In the genomic region with DNA sequence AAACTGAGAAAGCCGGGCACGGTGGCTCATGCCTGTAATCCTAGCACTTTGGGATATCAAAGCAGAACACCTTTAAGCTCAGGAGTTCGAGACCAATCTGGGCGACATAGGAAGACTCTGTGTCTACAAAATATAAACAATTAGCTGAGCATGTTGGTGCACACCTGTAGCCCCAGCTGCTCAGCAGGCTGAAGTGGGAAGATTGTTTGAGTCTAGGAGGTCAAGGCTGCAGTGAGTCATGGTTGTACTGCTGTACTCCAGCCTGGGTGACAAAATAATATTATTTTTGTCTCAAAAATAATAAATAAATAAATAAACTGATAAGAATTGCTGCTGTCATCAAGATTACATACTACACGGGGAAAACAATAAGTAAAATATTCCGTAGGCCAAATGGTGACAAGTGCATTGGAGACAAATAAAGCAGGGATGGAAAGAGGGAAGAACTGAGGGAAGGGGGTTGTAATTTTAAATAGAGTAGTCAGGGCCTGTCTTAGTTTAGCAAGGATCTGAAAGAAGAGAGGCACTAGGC, we compare ENCODE assay signal across 13 cellular contexts. TPM values are rescaled to one million over a fixed set of nuclear protein-coding genes. Genes with fewer than 3 reads are reported as not detected.
DNase-seq lines count a peak whose midpoint lies in the region; ATAC-seq and TF ChIP-seq lines count a peak whose summit lies in the region.
"Had no signal": no experiment of that assay in that cellular context is flagged by ENCODE, and none has a peak within 500 bp of the region (broad histone marks: within the 10 kb centered on the region; RNA-seq: fewer than 3 reads in every experiment).

No MANE protein-coding gene starts in this region.

- peak overlapping the region; percentile 67 for H3K27ac Mint-ChIP-seq in activated naive CD8-positive, alpha-beta T cell treated with anti-CD3 and anti-CD28 coated beads, Interleukin-2, amount 10 ng/mL, durations not matched to agents 7 days and 5 days
- H3K27ac Mint-ChIP-seq in activated naive CD8-positive, alpha-beta T cell treated with anti-CD3 and anti-CD28 coated beads for 36 hours, result no peak overlapping the region
- H3K27ac Mint-ChIP-seq in nephron progenitor cell, result peak overlapping the region; percentile 86
- no peak overlapping the region for H3K27ac Mint-ChIP-seq in effector memory CD8-positive, alpha-beta T cell

- no peaks in the 10 kb centered on the region for H3K9me3 Mint-ChIP-seq in activated naive CD8-positive, alpha-beta T cell treated with anti-CD3 and anti-CD28 coated beads, Interleukin-2, amount 10 ng/mL, durations not matched to agents 7 days and 5 days
- H3K9me3 Mint-ChIP-seq in activated naive CD8-positive, alpha-beta T cell treated with anti-CD3 and anti-CD28 coated beads for 36 hours, result no peaks in the 10 kb centered on the region
- no peaks in the 10 kb centered on the region for H3K9me3 Mint-ChIP-seq in nephron progenitor cell
- no peaks in the 10 kb centered on the region for H3K9me3 Mint-ChIP-seq in effector memory CD8-positive, alpha-beta T cell

- no peak overlapping the region for H3K4me3 Mint-ChIP-seq in activated naive CD8-positive, alpha-beta T cell treated with anti-CD3 and anti-CD28 coated beads, Interleukin-2, amount 10 ng/mL, durations not matched to agents 7 days and 5 days
- no peak overlapping the region for H3K4me3 Mint-ChIP-seq in activated naive CD8-positive, alpha-beta T cell treated with anti-CD3 and anti-CD28 coated beads for 36 hours
- H3K4me3 Mint-ChIP-seq in nephron progenitor cell, result no peak overlapping the region
- H3K4me3 Mint-ChIP-seq in effector memory CD8-positive, alpha-beta T cell, result no peak overlapping the region

- no peaks in the 10 kb centered on the region for H3K27me3 ChIP-seq in RWPE2 (ENCODE audit: insufficient read depth, poor library complexity, severe bottlenecking)
- H3K27me3 ChIP-seq: BLaER1 treated with 17β-estradiol and CSF1 and Interleukin-3, amounts not matched to agents 10 nM and 100 nM had no signal

- peaks cover 43% of the 10 kb centered on the region for H3K4me1 Mint-ChIP-seq in activated naive CD8-positive, alpha-beta T cell treated with anti-CD3 and anti-CD28 coated beads, Interleukin-2, amount 10 ng/mL, durations not matched to agents 7 days and 5 days
- H3K4me1 Mint-ChIP-seq in activated naive CD8-positive, alpha-beta T cell treated with anti-CD3 and anti-CD28 coated beads for 36 hours, result peaks cover 15% of the 10 kb centered on the region
- H3K4me1 Mint-ChIP-seq in nephron progenitor cell, result peaks cover 30% of the 10 kb centered on the region
- peaks cover 0 to 6% of the 10 kb centered on the region in 2 donors for H3K4me1 Mint-ChIP-seq in effector memory CD8-positive, alpha-beta T cell (ENCODE audit: low read depth in 2 of 2)

- no peaks in the 10 kb centered on the region for H3K27me3 Mint-ChIP-seq in activated naive CD8-positive, alpha-beta T cell treated with anti-CD3 and anti-CD28 coated beads, Interleukin-2, amount 10 ng/mL, durations not matched to agents 7 days and 5 days
- H3K27me3 Mint-ChIP-seq in activated naive CD8-positive, alpha-beta T cell treated with anti-CD3 and anti-CD28 coated beads for 36 hours, result no peaks in the 10 kb centered on the region
- no peaks in the 10 kb centered on the region for H3K27me3 Mint-ChIP-seq in nephron progenitor cell (ENCODE audit: low read depth, poor library complexity)
- no peaks in the 10 kb centered on the region for H3K27me3 Mint-ChIP-seq in effector memory CD8-positive, alpha-beta T cell

- no peaks in the 10 kb centered on the region for H3K9me3 ChIP-seq in RWPE2 (ENCODE audit: severe bottlenecking)
- H3K9me3 ChIP-seq: BLaER1 treated with 17β-estradiol and CSF1 and Interleukin-3, amounts not matched to agents 10 nM and 100 nM had no signal

- peaks cover 36% of the 10 kb centered on the region for H3K4me1 ChIP-seq in RWPE2 (ENCODE audit: insufficient read depth, poor library complexity, severe bottlenecking)

- no peak for DNase-seq in activated naive CD8-positive, alpha-beta T cell treated with anti-CD3 and anti-CD28 coated beads, Interleukin-2, amount 10 ng/mL, durations not matched to agents 7 days and 5 days
- no peak for DNase-seq in activated naive CD8-positive, alpha-beta T cell treated with anti-CD3 and anti-CD28 coated beads for 36 hours
- peak; percentile 31 for DNase-seq in NCI-H2171 (lab: John Stamatoyannopoulos, UW)
- DNase-seq in RWPE2 (ENCODE audit: low spot score), result no peak
- no peak for DNase-seq in nephron progenitor cell
- no peak for DNase-seq in D341Med (ENCODE audit: low spot score)
- DNase-seq in effector memory CD8-positive, alpha-beta T cell, result no peak
- DNase-seq: EL, NCI-H1105 treated with DMSO at 0.1 percent for 48 hours, NCI-H187, NCI-H748 treated with DMSO at 0.1 percent for 48 hours had no signal

- ATAC-seq in activated naive CD8-positive, alpha-beta T cell treated with anti-CD3 and anti-CD28 coated beads, Interleukin-2, amount 10 ng/mL, durations not matched to agents 7 days and 5 days (ENCODE audit: low read depth), result no peak
- no peak for ATAC-seq in RWPE2 (ENCODE audit: low read depth)
- ATAC-seq in effector memory CD8-positive, alpha-beta T cell (replicated peaks), result no peak
- ATAC-seq: Right ventricle myocardium inferior had no signal

- peaks cover 7% of the 10 kb centered on the region for H3K36me3 Mint-ChIP-seq in activated naive CD8-positive, alpha-beta T cell treated with anti-CD3 and anti-CD28 coated beads, Interleukin-2, amount 10 ng/mL, durations not matched to agents 7 days and 5 days
- no peaks in the 10 kb centered on the region for H3K36me3 Mint-ChIP-seq in activated naive CD8-positive, alpha-beta T cell treated with anti-CD3 and anti-CD28 coated beads for 36 hours
- H3K36me3 Mint-ChIP-seq in nephron progenitor cell (ENCODE audit: low read depth), result no peaks in the 10 kb centered on the region
- H3K36me3 Mint-ChIP-seq in effector memory CD8-positive, alpha-beta T cell (ENCODE audit: insufficient read depth), result no peaks in the 10 kb centered on the region

- H3K36me3 ChIP-seq in RWPE2 (ENCODE audit: low read depth), result no peaks in the 10 kb centered on the region
- H3K36me3 ChIP-seq: BLaER1 treated with 17β-estradiol and CSF1 and Interleukin-3, amounts not matched to agents 10 nM and 100 nM had no signal

- H3K27ac ChIP-seq in RWPE2 (ENCODE audit: poor library complexity, severe bottlenecking), result peak overlapping the region; percentile 0
- H3K27ac ChIP-seq: BLaER1 treated with 17β-estradiol and CSF1 and Interleukin-3, amounts not matched to agents 10 nM and 100 nM had no signal

- H3K4me3 ChIP-seq in RWPE2 (ENCODE audit: severe bottlenecking), result no peak overlapping the region
- H3K4me3 ChIP-seq: BLaER1 treated with 17β-estradiol and CSF1 and Interleukin-3, amounts not matched to agents 10 nM and 100 nM had no signal

- TF ChIP-seq CTCF in RWPE2 (IDR thresholded peaks at IDR 0.05; ENCODE audit: poor library complexity, severe bottlenecking), result no peak
- no peak for TF ChIP-seq CTCF in nephron progenitor cell (IDR thresholded peaks at IDR 0.05)

- POLR2A ChIA-PET in activated naive CD8-positive, alpha-beta T cell treated with anti-CD3 and anti-CD28 coated beads, Interleukin-2, amount 10 ng/mL, durations not matched to agents 7 days and 5 days (lab: Charles Lee), result no interaction called here

RNA-seq across cellular contexts. Expression of a gene that starts 14.0 kb away (rescaled TPM):
- total RNA-seq in activated naive CD8-positive, alpha-beta T cell treated with anti-CD3 and anti-CD28 coated beads, Interleukin-2, amount 10 ng/mL, durations not matched to agents 7 days and 5 days, result 10 to 100 TPM; 72.6 to 75.2 TPM
- total RNA-seq in activated naive CD8-positive, alpha-beta T cell treated with anti-CD3 and anti-CD28 coated beads for 36 hours, result 100 to 1,000 TPM in 1 of 2 experiments, 10 to 100 TPM in 1; 99.6 to 102 TPM

Comparison
In these comparisons a context has a peak if more than half of its experiments do, and no peak if none do; other contexts are left out.
1. H3K27ac Mint-ChIP-seq: peak in activated naive CD8-positive, alpha-beta T cell treated with anti-CD3 and anti-CD28 coated beads, Interleukin-2, amount 10 ng/mL, durations not matched to agents 7 days and 5 days (single experiment) and nephron progenitor cell (single experiment); none in activated naive CD8-positive, alpha-beta T cell treated with anti-CD3 and anti-CD28 coated beads for 36 hours (single experiment) and effector memory CD8-positive, alpha-beta T cell (0 of 2).